In genomic region chr3:137767146-137768020, GRCh38 we compare ENCODE assay signal across 11 cellular contexts. TPM values are rescaled to one million over a fixed set of nuclear protein-coding genes. Genes with fewer than 3 reads are reported as not detected.
DNase-seq lines count a peak whose midpoint lies in the region; ATAC-seq and TF ChIP-seq lines count a peak whose summit lies in the region.
"Had no signal": no experiment of that assay in that cellular context is flagged by ENCODE, and none has a peak within 500 bp of the region (broad histone marks: within the 10 kb centered on the region; RNA-seq: fewer than 3 reads in every experiment).

No MANE protein-coding gene starts in this region.

- H3K27me3 Mint-ChIP-seq in endothelial cell (ENCODE audit: unreplicated experiment) (peaks cover 12% of the 10 kb centered on the region), nephron (ENCODE audit: low read depth) (peaks cover 100% of the 10 kb centered on the region)
- peaks cover 95% of the 10 kb centered on the region for H3K27me3 Mint-ChIP-seq in activated CD8-positive, alpha-beta memory T cell treated with anti-CD3 and anti-CD28 coated beads, Interleukin-2, amount 10 ng/mL, durations not matched to agents 7 days and 5 days

- H3K4me1 Mint-ChIP-seq in endothelial cell (ENCODE audit: unreplicated experiment) = peaks cover 56% of the 10 kb centered on the region
- peaks cover 39% of the 10 kb centered on the region for H3K4me1 Mint-ChIP-seq in nephron
- H3K4me1 Mint-ChIP-seq in activated CD8-positive, alpha-beta memory T cell treated with anti-CD3 and anti-CD28 coated beads, Interleukin-2, amount 10 ng/mL, durations not matched to agents 7 days and 5 days = peaks cover 10% of the 10 kb centered on the region

- TF ChIP-seq CTCF in heart left ventricle (IDR thresholded peaks at IDR 0.05) (no peak), endothelial cell (IDR thresholded peaks at IDR 0.05; ENCODE audit: unreplicated experiment) (no peak), nephron (IDR thresholded peaks at IDR 0.05; ENCODE audit: unreplicated experiment in 3 of 3) (no peak)

- no peak for ATAC-seq in heart left ventricle
- ATAC-seq in left cardiac atrium = no peak
- ATAC-seq in activated CD8-positive, alpha-beta memory T cell treated with anti-CD3 and anti-CD28 coated beads, Interleukin-2, amount 10 ng/mL, durations not matched to agents 7 days and 5 days = no peak

- no peak for TF ChIP-seq POLR2A in heart left ventricle (IDR thresholded peaks at IDR 0.05)

- peak overlapping the region; percentile 93 for H3K4me3 Mint-ChIP-seq in endothelial cell (ENCODE audit: unreplicated experiment)
- peak overlapping the region; percentile 18 to 49 (median 28) for H3K4me3 Mint-ChIP-seq in nephron
- H3K4me3 Mint-ChIP-seq in activated CD8-positive, alpha-beta memory T cell treated with anti-CD3 and anti-CD28 coated beads, Interleukin-2, amount 10 ng/mL, durations not matched to agents 7 days and 5 days = no peak overlapping the region

- no peaks in the 10 kb centered on the region for H3K9me3 ChIP-seq in heart left ventricle

- H3K36me3 ChIP-seq in heart left ventricle (no peaks in the 10 kb centered on the region), urinary bladder (ENCODE audit: insufficient read depth) (no peaks in the 10 kb centered on the region)
- H3K36me3 ChIP-seq: BLaER1 had no signal

- 2 to 4% (median 3%) methylated on average over 35 to 36 of the region's 36 CpGs for WGBS in heart left ventricle, 4 donors
- WGBS in urinary bladder = 4% methylated on average over 36 of the region's 36 CpGs

- CTCF ChIA-PET in activated CD8-positive, alpha-beta memory T cell treated with anti-CD3 and anti-CD28 coated beads, Interleukin-2, amount 10 ng/mL, durations not matched to agents 7 days and 5 days (lab: Charles Lee) = no interaction called here

- H3K27ac Mint-ChIP-seq in endothelial cell (ENCODE audit: unreplicated experiment) (peak overlapping the region; percentile 90), nephron (no peak overlapping the region)
- no peak overlapping the region for H3K27ac Mint-ChIP-seq in activated CD8-positive, alpha-beta memory T cell treated with anti-CD3 and anti-CD28 coated beads, Interleukin-2, amount 10 ng/mL, durations not matched to agents 7 days and 5 days

- H3K27me3 ChIP-seq in heart left ventricle = peaks cover 65 to 100% (median 100%) of the 10 kb centered on the region in 9 donors

- H3K36me3 Mint-ChIP-seq in endothelial cell (ENCODE audit: low read depth, unreplicated experiment) = no peaks in the 10 kb centered on the region
- no peaks in the 10 kb centered on the region for H3K36me3 Mint-ChIP-seq in nephron (ENCODE audit: low read depth)
- peaks cover 8% of the 10 kb centered on the region for H3K36me3 Mint-ChIP-seq in activated CD8-positive, alpha-beta memory T cell treated with anti-CD3 and anti-CD28 coated beads, Interleukin-2, amount 10 ng/mL, durations not matched to agents 7 days and 5 days

- intact Hi-C loops in heart left ventricle (cut with DNase I) (no loop called here), left cardiac atrium (cut with DNase I) (no loop called here)

- H3K27ac ChIP-seq in heart left ventricle (no peak overlapping the region), urinary bladder (ENCODE audit: low read depth) (no peak overlapping the region)
- H3K27ac ChIP-seq: BLaER1, VCaP had no signal

- peak overlapping the region in 11 of 12 donors; percentile 14 to 50 (median 24) for H3K4me3 ChIP-seq in heart left ventricle
- peak overlapping the region; percentile 25 for H3K4me3 ChIP-seq in urinary bladder (ENCODE audit: low read depth, low read length)
- H3K4me3 ChIP-seq: BLaER1 had no signal

- DNase-seq in heart left ventricle = no peak
- DNase-seq in left cardiac atrium = no peak
- DNase-seq in endothelial cell (ENCODE audit: low spot score) = peak; percentile 53
- no peak for DNase-seq in activated CD8-positive, alpha-beta memory T cell treated with anti-CD3 and anti-CD28 coated beads, Interleukin-2, amount 10 ng/mL, durations not matched to agents 7 days and 5 days
- DNase-seq in NCI-H1694 treated with DMSO at 0.1 percent for 48 hours (lab: John Stamatoyannopoulos, UW) = no peak
- no peak for DNase-seq in Kasumi-1 (lab: John Stamatoyannopoulos, UW)
- DNase-seq: NCI-H1694 had no signal

- peaks cover 0 to 69% (median 28%) of the 10 kb centered on the region in 12 donors for H3K4me1 ChIP-seq in heart left ventricle
- peaks cover 2% of the 10 kb centered on the region for H3K4me1 ChIP-seq in urinary bladder (ENCODE audit: insufficient read depth)
- H3K4me1 ChIP-seq: BLaER1 had no signal

- H3K9me3 Mint-ChIP-seq in endothelial cell (ENCODE audit: unreplicated experiment) = no peaks in the 10 kb centered on the region
- no peaks in the 10 kb centered on the region for H3K9me3 Mint-ChIP-seq in nephron
- H3K9me3 Mint-ChIP-seq in activated CD8-positive, alpha-beta memory T cell treated with anti-CD3 and anti-CD28 coated beads, Interleukin-2, amount 10 ng/mL, durations not matched to agents 7 days and 5 days (ENCODE audit: low read depth) = no peaks in the 10 kb centered on the region

RNA-seq across cellular contexts. Expression of gene SOX14, which starts 3.3 kb away (rescaled TPM):
- total RNA-seq in heart left ventricle = not detected
- polyA plus RNA-seq in heart left ventricle = not detected
- total RNA-seq in left cardiac atrium = not detected
- 19.7 TPM for total RNA-seq in endothelial cell (ENCODE audit: unreplicated experiment)
- total RNA-seq in urinary bladder = not detected
- polyA plus RNA-seq in urinary bladder = not detected
- total RNA-seq in activated CD8-positive, alpha-beta memory T cell treated with anti-CD3 and anti-CD28 coated beads, Interleukin-2, amount 10 ng/mL, durations not matched to agents 7 days and 5 days = not detected

Comparison
In these comparisons a context has a peak if more than half of its experiments do, and no peak if none do; other contexts are left out.
1. RNA of gene SOX14, which starts 3.3 kb away (total RNA-seq): 19.7 TPM in endothelial cell (single experiment); not detected in heart left ventricle, not detected in left cardiac atrium, not detected in urinary bladder (single experiment) and not detected in activated CD8-positive, alpha-beta memory T cell treated with anti-CD3 and anti-CD28 coated beads, Interleukin-2, amount 10 ng/mL, durations not matched to agents 7 days and 5 days; every median in the first group is over 10 times any median in the second.